ENCODE assay signal across 1 cellular context in genomic region chr1:153510984-153511410, GRCh38.
A peak's percentile ranks its signal among the peaks of the same experiment; 100 is the strongest.
TF ChIP-seq lines count a peak whose summit lies in the region.

No MANE protein-coding gene starts in this region.

TF ChIP-seq in endothelial cell of umbilical vein, 7 proteins besides CTCF, POLR2A, EP300 and RAD21:
- TF ChIP-seq FOS (IDR thresholded peaks at IDR 0.05; ENCODE audit: borderline replicate concordance, insufficient read depth, low read length) (no peak), JUN (IDR thresholded peaks at IDR 0.05; ENCODE audit: borderline replicate concordance, insufficient read depth, insufficient read length, low read depth) (no peak), MAX (IDR thresholded peaks at IDR 0.05; ENCODE audit: insufficient read depth, insufficient read length) (peak; percentile 82), EZH2 (IDR thresholded peaks at IDR 0.05; ENCODE audit: borderline replicate concordance, low read depth, low read length, severe bottlenecking) (no peak), POLR2AphosphoS5 (IDR thresholded peaks at IDR 0.05; ENCODE audit: insufficient read depth, low read depth, low read length) (peak; percentile 59), MYC (IDR thresholded peaks at IDR 0.05; ENCODE audit: low read depth, low read length) (peak; percentile 94), GATA2 (IDR thresholded peaks at IDR 0.05; ENCODE audit: insufficient read depth, insufficient read length, low read depth, low read length) (no peak)
